ENCODE assay signal across 8 cellular contexts in the genomic region with DNA sequence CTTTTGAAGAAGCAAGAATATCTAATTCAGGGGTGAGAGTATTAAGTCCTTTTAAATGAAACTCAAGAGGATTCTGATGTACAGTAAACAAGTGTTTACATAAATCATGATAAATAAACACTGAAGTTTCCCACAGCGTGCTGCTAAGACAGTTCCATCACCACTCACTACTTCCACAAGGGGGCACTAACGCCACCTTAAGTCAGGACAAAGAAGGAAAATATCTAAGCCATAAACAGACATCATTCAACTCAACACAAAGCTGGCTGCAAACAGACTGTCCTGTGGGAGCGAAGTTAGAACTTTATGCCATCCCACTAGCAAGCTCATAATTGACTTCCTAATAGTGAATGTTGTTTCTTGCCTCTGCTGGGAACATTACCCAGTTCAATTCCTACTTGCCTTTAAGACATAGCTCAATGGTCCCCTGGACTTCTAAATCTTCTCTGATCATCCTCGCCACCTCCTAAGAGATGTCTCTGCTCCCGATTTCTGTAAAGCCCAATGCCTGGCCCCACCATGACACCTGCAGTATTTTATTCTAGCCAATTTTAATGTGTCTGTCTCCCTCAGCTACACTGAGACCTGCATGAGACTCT. TPM values are rescaled to one million over a fixed set of nuclear protein-coding genes. Genes with fewer than 3 reads are reported as not detected.
DNase-seq lines count a peak whose midpoint lies in the region; ATAC-seq, FAIRE-seq and TF ChIP-seq lines count a peak whose summit lies in the region.

No MANE protein-coding gene starts in this region.

- no peak for FAIRE-seq in small intestine (lab: Jason Lieb, UNC)

- H3K9me3 ChIP-seq in H9 (ENCODE audit: control insufficient read depth, low read depth, low read length) (no peaks in the 10 kb centered on the region), right cardiac atrium (ENCODE audit: control insufficient read depth, low read length) (no peaks in the 10 kb centered on the region), small intestine (ENCODE audit: control insufficient read depth, low read depth) (no peaks in the 10 kb centered on the region)

- H2BK20ac ChIP-seq in H9 (ENCODE audit: low read depth, low read length, poor library complexity, severe bottlenecking) = no peak overlapping the region

- WGBS in H9 (ENCODE audit: extremely low coverage, insufficient read length, low lambda C conversion rate) = no CpG with 5 or more reads among the region's 5 CpGs
- WGBS in right cardiac atrium = 28% methylated on average over 5 of the region's 5 CpGs
- WGBS in small intestine, 3 donors = 28 to 32% (median 29%) methylated on average over 5 of the region's 5 CpGs

- H2AK5ac ChIP-seq in H9 (ENCODE audit: insufficient read length, low read length) = no peak overlapping the region

- no peak overlapping the region for H3K4me2 ChIP-seq in H9 (ENCODE audit: insufficient read depth, insufficient read length, low read length)

- no peaks in the 10 kb centered on the region for H3K79me1 ChIP-seq in H9 (ENCODE audit: insufficient read depth, low read depth, low read length, poor library complexity, severe bottlenecking)

- no peak overlapping the region for H3K18ac ChIP-seq in H9 (ENCODE audit: insufficient read length, low read depth, low read length)

- no peak overlapping the region for H4K5ac ChIP-seq in H9 (ENCODE audit: insufficient read length, low read depth, low read length)

- no peak overlapping the region for H3K56ac ChIP-seq in H9 (ENCODE audit: insufficient read length, low read depth, low read length)

- no peak overlapping the region for H3K9ac ChIP-seq in H9 (ENCODE audit: extremely low read depth, insufficient read length, low read length)

- no peaks in the 10 kb centered on the region for H4K20me1 ChIP-seq in H9 (ENCODE audit: control insufficient read depth, insufficient read depth, insufficient read length)

- no peaks in the 10 kb centered on the region for H3K23me2 ChIP-seq in H9 (ENCODE audit: insufficient read length, low read depth, low read length, poor library complexity, severe bottlenecking)

- no peak overlapping the region for H2BK120ac ChIP-seq in H9 (ENCODE audit: low read depth, low read length, poor library complexity, severe bottlenecking)

- peak; percentile 36 for DNase-seq in GDM1 (lab: John Stamatoyannopoulos, UW)
- DNase-seq in H9 = no peak
- DNase-seq in NCI-H1092 treated with DMSO at 0.1 percent for 48 hours (lab: John Stamatoyannopoulos, UW) = peak; percentile 55
- peak; percentile 71 for DNase-seq in SW480 (ENCODE audit: low spot score)
- DNase-seq in amniotic epithelial cell (ENCODE audit: low read depth) = peak; percentile 85
- peak in 2 of 3 donors; percentile 55 to 78 for DNase-seq in right cardiac atrium
- peak; percentile 82 for DNase-seq in small intestine

- no peaks in the 10 kb centered on the region for H3K4me1 ChIP-seq in H9 (ENCODE audit: insufficient read depth, low read length)
- H3K4me1 ChIP-seq in right cardiac atrium (ENCODE audit: control insufficient read depth, insufficient read depth, low read length) = no peaks in the 10 kb centered on the region
- H3K4me1 ChIP-seq in small intestine (ENCODE audit: control insufficient read depth in 2 of 2, insufficient read depth in 1 of 2, low read depth in 1 of 2, low read length in 1 of 2) = peaks cover 5 to 6% of the 10 kb centered on the region in 2 donors

- H3K27me3 Mint-ChIP-seq in H9 (ENCODE audit: low read depth) = no peaks in the 10 kb centered on the region

- no peak overlapping the region for H2BK12ac ChIP-seq in H9 (ENCODE audit: insufficient read length, low read depth, low read length)

- no peak overlapping the region for H3K4me3 ChIP-seq in right cardiac atrium (ENCODE audit: low read length)
- no peak overlapping the region for H3K4me3 ChIP-seq in small intestine (ENCODE audit: low read depth in 1 of 2, low read length in 2 of 2)

- H2AFZ ChIP-seq in H9 (ENCODE audit: low read length) = no peak overlapping the region

- no peak overlapping the region for H3K4me3 Mint-ChIP-seq in H9

- H3K36me3 ChIP-seq in small intestine (ENCODE audit: control insufficient read depth in 2 of 2, insufficient read depth in 2 of 2, low read length in 2 of 2) = no peaks in the 10 kb centered on the region

- H3K23ac ChIP-seq in H9 (ENCODE audit: insufficient read length, low read depth, low read length) = no peak overlapping the region

- no peak overlapping the region for H3T11ph ChIP-seq in H9 (ENCODE audit: low read length)

- no peak overlapping the region for H3K4ac ChIP-seq in H9 (ENCODE audit: low read depth, low read length)

- H3K27ac Mint-ChIP-seq in H9 = 0 out of 7 replicates have a peak overlapping the region, but pooled peaks of 1 of the 3 experiments have one; percentile 12

- peak; percentile 85 to 91 for ATAC-seq in right cardiac atrium
- no peak for ATAC-seq in HG02840 (IDR thresholded peaks at IDR 0.05; ENCODE audit: low FRiP score, unreplicated experiment)

- H3K9me3 Mint-ChIP-seq in H9 = no peaks in the 10 kb centered on the region; a peak in 1 of 5 replicates

- H2BK15ac ChIP-seq in H9 (ENCODE audit: low read depth, low read length) = no peak overlapping the region

- no peaks in the 10 kb centered on the region for H3K79me2 ChIP-seq in H9 (ENCODE audit: insufficient read depth, low read length)

- no peak overlapping the region for H2BK5ac ChIP-seq in H9 (ENCODE audit: insufficient read length, low read length)

- H3K4me1 Mint-ChIP-seq in H9 = peaks cover 6 to 11% of the 10 kb centered on the region in 2 experiments; a peak in 3 of 4 replicates

- H3K27me3 ChIP-seq in H9 (ENCODE audit: insufficient read depth, low read length) (no peaks in the 10 kb centered on the region), right cardiac atrium (ENCODE audit: control insufficient read depth, insufficient read depth) (no peaks in the 10 kb centered on the region), small intestine (ENCODE audit: control insufficient read depth in 2 of 2, insufficient read depth in 2 of 2, low read length in 2 of 2) (no peaks in the 10 kb centered on the region)

- no peak overlapping the region for H3K27ac ChIP-seq in H9 (ENCODE audit: insufficient read length, low read depth, low read length)
- no peak overlapping the region for H3K27ac ChIP-seq in right cardiac atrium (ENCODE audit: low read length)
- no peak overlapping the region for H3K27ac ChIP-seq in small intestine (ENCODE audit: low read depth in 1 of 2, low read length in 1 of 2)

- peak; percentile 91 for TF ChIP-seq CTCF in H9 (conservative IDR thresholded peaks at IDR 0.05)

- no peak overlapping the region for H4K8ac ChIP-seq in H9 (replicated peaks; ENCODE audit: insufficient read length, low read depth, low read length)

- peaks cover 0 to 6% (median 0%) of the 10 kb centered on the region in 3 experiments; a peak in 4 of 7 replicates for H3K36me3 Mint-ChIP-seq in H9 (ENCODE audit: insufficient read depth in 1 of 3, low read depth in 3 of 3)

- no peak overlapping the region for H4K91ac ChIP-seq in H9 (ENCODE audit: insufficient read length, low read depth, low read length)

- no peak overlapping the region for H3K14ac ChIP-seq in H9 (ENCODE audit: insufficient read depth, low read length)

- intact Hi-C loops in right cardiac atrium (cut with DNase I) = loop anchor here in 2 of 4 donors (5.0 to 10.0 kb wide), 2 partner anchors 289 to 291 kb away; no protein-coding TSS in a partner anchor

RNA-seq across cellular contexts. Expression of a gene that starts 36.5 kb away (rescaled TPM):
- 46.1 and 47.8 TPM in 2 replicates for total RNA-seq in H9 (2021)
- total RNA-seq in right cardiac atrium = 10 to 100 TPM; 22.0 to 31.8 (median 30.4) TPM
- polyA plus RNA-seq in right cardiac atrium = 34.9 TPM
- 10 to 100 TPM; 28.1 to 33.9 (median 31.8) TPM for polyA plus RNA-seq in small intestine

RNA-seq across cellular contexts. Expression of a gene that starts 45.4 kb away (rescaled TPM):
- total RNA-seq in H9 (2021) = 36.1 and 40.0 TPM in 2 replicates
- 10 to 100 TPM; 15.4 to 49.4 (median 25.6) TPM for total RNA-seq in right cardiac atrium
- 24.2 TPM for polyA plus RNA-seq in right cardiac atrium
- polyA plus RNA-seq in small intestine = 10 to 100 TPM in 2 of 3 donors, 1 to 10 TPM in 1; 6.0 to 27.6 (median 14.3) TPM

RNA-seq across cellular contexts. Expression of a gene that starts 48.6 kb away (rescaled TPM):
- total RNA-seq in H9 (2021) (54.1 and 55.7 TPM in 2 replicates), right cardiac atrium (10 to 100 TPM; 15.0 to 21.2 (median 17.5) TPM)
- polyA plus RNA-seq in right cardiac atrium (10.7 TPM), small intestine (10 to 100 TPM in 2 of 3 donors, 1 to 10 TPM in 1; 9.5 to 18.3 (median 13.2) TPM)
